ENCODE assay signal across 9 cellular contexts in genomic region chr1:203342192-203342940, GRCh38. TPM values are rescaled to one million over a fixed set of nuclear protein-coding genes. Genes with fewer than 3 reads are reported as not detected.
DNase-seq lines count a peak whose midpoint lies in the region; ATAC-seq and TF ChIP-seq lines count a peak whose summit lies in the region.
"Had no signal": no experiment of that assay in that cellular context is flagged by ENCODE, and none has a peak within 500 bp of the region (broad histone marks: within the 10 kb centered on the region; RNA-seq: fewer than 3 reads in every experiment).

No MANE protein-coding gene starts in this region.

- POLR2A ChIA-PET in Caco-2 (lab: Charles Lee) = interaction anchor here (0.6 kb wide), 1 partner anchor 8 kb away, joined by 4 read pairs; the partner anchor contains the start of gene FMOD

- no peaks in the 10 kb centered on the region for H3K27me3 Mint-ChIP-seq in Caco-2 (ENCODE audit: insufficient read depth, unreplicated experiment)

- no peak overlapping the region for H3K27ac ChIP-seq in OCI-LY3 (ENCODE audit: low read length)
- H3K27ac ChIP-seq: skin epidermis had no signal

- H3K27me3 ChIP-seq in Caco-2 (replicated peaks; ENCODE audit: control insufficient read depth, insufficient read depth, low read length) = no peaks in the 10 kb centered on the region
- H3K27me3 ChIP-seq in OCI-LY3 (ENCODE audit: low read depth, low read length) = peaks cover 48% of the 10 kb centered on the region

- H3K4me1 ChIP-seq in Caco-2 (peaks cover 5% of the 10 kb centered on the region; the same call in 1 of the 2 replicates), OCI-LY3 (ENCODE audit: low read length) (peaks cover 15% of the 10 kb centered on the region)

- no peaks in the 10 kb centered on the region for H3K9me3 Mint-ChIP-seq in Caco-2 (ENCODE audit: unreplicated experiment)

- in situ Hi-C loops in G401 (cut with HindIII; ENCODE audit: low sequenced_read_pairs) = no loop called here

- no peaks in the 10 kb centered on the region for H3K36me3 Mint-ChIP-seq in Caco-2 (ENCODE audit: insufficient read depth, unreplicated experiment)

- H3K9me3 ChIP-seq in Caco-2 = no peaks in the 10 kb centered on the region
- H3K9me3 ChIP-seq in OCI-LY3 (ENCODE audit: insufficient read depth, low read length) = no peaks in the 10 kb centered on the region

- no peaks in the 10 kb centered on the region for H4K20me1 ChIP-seq in OCI-LY3 (ENCODE audit: insufficient read depth, low read length)

- ATAC-seq in HG02678 (IDR thresholded peaks at IDR 0.05; ENCODE audit: unreplicated experiment) = peak; percentile 55

- no TSS peak for BruUV-seq in Caco-2 (replicated peaks; lab: Mats Ljungman, UMichigan)

- peak; percentile 70 to 75 for DNase-seq in Caco-2
- DNase-seq in activated T-helper 9 cell treated with anti-CD3 and anti-CD28 coated beads, Interleukin-2, amount 50 U/mL, for 16 hours (ENCODE audit: low read depth) = peak; percentile 27
- DNase-seq in glomerular visceral epithelial cell (ENCODE audit: extremely low spot score) = peak; percentile 47
- DNase-seq in retina = peak; percentile 76
- no peak for DNase-seq in T1000 (lab: John Stamatoyannopoulos, UW)
- no peak for DNase-seq in G401 (ENCODE audit: low spot score)

- no peak overlapping the region for H3K9ac ChIP-seq in OCI-LY3 (ENCODE audit: low read length)

- peak overlapping the region; percentile 89 for H3K4me2 ChIP-seq in OCI-LY3 (ENCODE audit: low read length)

- H3K4me3 ChIP-seq in Caco-2 (ENCODE audit: low read depth, low read length) (no peak overlapping the region), OCI-LY3 (ENCODE audit: low read length) (peak overlapping the region; percentile 73)
- H3K4me3 ChIP-seq: skin epidermis had no signal

- intact Hi-C loops in Caco-2 (cut with micrococcal nuclease; ENCODE audit: unreplicated experiment) = loop anchor here (2.0 to 5.0 kb wide), 2 partner anchors 85 to 360 kb away; no protein-coding TSS in a partner anchor

- H3K36me3 ChIP-seq in Caco-2 (ENCODE audit: control insufficient read depth, insufficient read depth, low read length) (no peaks in the 10 kb centered on the region), OCI-LY3 (replicated peaks; ENCODE audit: low read depth, low read length) (no peaks in the 10 kb centered on the region)

- peak; percentile 75 to 85 for TF ChIP-seq CTCF in Caco-2 (IDR thresholded peaks at IDR 0.05; ENCODE audit: insufficient read depth in 1 of 2, low read depth in 1 of 2, low read length in 1 of 2, severe bottlenecking in 1 of 2, unreplicated experiment in 1 of 2)
- peak; percentile 86 for TF ChIP-seq CTCF in OCI-LY3 (IDR thresholded peaks at IDR 0.05; ENCODE audit: low read depth, low read length)

- no peak overlapping the region for H3K4me3 Mint-ChIP-seq in Caco-2 (ENCODE audit: unreplicated experiment)

- peaks cover 6% of the 10 kb centered on the region for H3K4me1 Mint-ChIP-seq in Caco-2 (ENCODE audit: low read depth, unreplicated experiment)

- no peaks in the 10 kb centered on the region for H3K79me2 ChIP-seq in OCI-LY3 (ENCODE audit: low read length)

- CTCF ChIA-PET in Caco-2 (lab: Charles Lee) = interaction anchor here (0.5 to 2.1 kb wide), 20 partner anchors 9 to 374 kb away, joined by 3 to 26 read pairs (median 4); partner anchors contain the start of gene FMOD

- H2AFZ ChIP-seq in OCI-LY3 (ENCODE audit: low read depth, low read length) = peak overlapping the region; percentile 78

- no peak overlapping the region for H3K27ac Mint-ChIP-seq in Caco-2 (ENCODE audit: unreplicated experiment)

RNA-seq across cellular contexts. Expression of gene FMOD, which starts 8.6 kb away (rescaled TPM):
- total RNA-seq in Caco-2 (2022) = 32.6 and 36.3 TPM in 2 replicates
- total RNA-seq in G401 (2014; rRNA removed; shearing (Covaris generic)) = not detected in 2 replicates

RNA-seq across cellular contexts. Expression of gene BTG2, which starts 37.0 kb away (rescaled TPM):
- total RNA-seq in Caco-2 (2022) = 21.2 and 21.6 TPM in 2 replicates
- total RNA-seq in G401 (2014; rRNA removed; shearing (Covaris generic)) = 12.7 and 15.2 TPM in 2 replicates

Comparison
In these comparisons a context has a peak if more than half of its experiments do, and no peak if none do; other contexts are left out.
1. DNase-seq: peak in Caco-2 (2 of 2), activated T-helper 9 cell treated with anti-CD3 and anti-CD28 coated beads, Interleukin-2, amount 50 U/mL, for 16 hours (single experiment), glomerular visceral epithelial cell (single experiment) and retina (single experiment); none in T1000 (single experiment) and G401 (single experiment).
2. RNA of gene FMOD, which starts 8.6 kb away (total RNA-seq): 32.6 to 36.3 TPM in Caco-2; not detected in G401; every median in the first group is over 10 times any median in the second.